Comparison of ENCODE assay signal across 1 cellular context in the genomic region with DNA sequence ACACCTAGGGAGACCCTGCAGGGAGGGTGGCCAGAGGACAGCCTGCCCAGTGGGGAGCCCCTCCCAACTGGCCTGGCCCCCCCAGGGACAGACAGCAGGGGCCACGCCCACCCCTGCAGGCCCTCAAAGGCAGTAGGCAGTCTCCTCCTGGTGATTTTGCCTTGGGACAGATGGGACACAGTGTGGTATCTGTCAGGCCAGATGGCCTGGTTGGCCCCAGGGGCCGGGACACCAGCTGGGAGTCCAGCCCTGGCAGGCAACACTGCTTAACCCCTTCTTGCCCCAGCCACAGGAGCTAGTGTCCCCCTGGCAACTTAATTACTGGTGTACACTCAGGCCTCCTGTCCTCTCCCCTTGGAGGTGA.
TF ChIP-seq lines count a peak whose summit lies in the region.

No MANE protein-coding gene starts in this region.

TF ChIP-seq in H1, 55 proteins besides CTCF, POLR2A, EP300 and RAD21:
- TF ChIP-seq KDM5A (IDR thresholded peaks at IDR 0.05; ENCODE audit: low read length), result no peak
- TF ChIP-seq, protein P1, sequence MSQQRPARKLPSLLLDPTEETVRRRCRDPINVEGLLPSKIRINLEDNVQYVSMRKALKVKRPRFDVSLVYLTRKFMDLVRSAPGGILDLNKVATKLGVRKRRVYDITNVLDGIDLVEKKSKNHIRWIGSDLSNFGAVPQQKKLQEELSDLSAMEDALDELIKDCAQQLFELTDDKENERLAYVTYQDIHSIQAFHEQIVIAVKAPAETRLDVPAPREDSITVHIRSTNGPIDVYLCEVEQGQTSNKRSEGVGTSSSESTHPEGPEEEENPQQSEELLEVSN (IDR thresholded peaks at IDR 0.05), result no peak
- no peak for TF ChIP-seq POLR2AphosphoS5 (IDR thresholded peaks at IDR 0.05; ENCODE audit: low read depth, low read length)
- no peak for TF ChIP-seq BRCA1 (IDR thresholded peaks at IDR 0.05; ENCODE audit: low read depth, low read length)
- no peak for TF ChIP-seq FOSL1 (IDR thresholded peaks at IDR 0.05; ENCODE audit: insufficient read depth, low read depth, low read length)
- no peak for TF ChIP-seq ZNF274 (IDR thresholded peaks at IDR 0.05; ENCODE audit: borderline replicate concordance, extremely low read depth, low read length)
- TF ChIP-seq TCF12 (IDR thresholded peaks at IDR 0.05; ENCODE audit: low read depth, low read length), result no peak
- no peak for TF ChIP-seq GTF2F1 (IDR thresholded peaks at IDR 0.05; ENCODE audit: borderline replicate concordance, low read depth, low read length)
- TF ChIP-seq TAF7 (optimal IDR thresholded peaks at IDR 0.05; ENCODE audit: borderline replicate concordance, low read depth, low read length), result no peak
- TF ChIP-seq MAX (IDR thresholded peaks at IDR 0.05), result no peak
- TF ChIP-seq CHD2 (IDR thresholded peaks at IDR 0.05; ENCODE audit: low read length), result no peak
- no peak for TF ChIP-seq ASH2L (IDR thresholded peaks at IDR 0.05; ENCODE audit: low read length)
- no peak for TF ChIP-seq SUZ12 (IDR thresholded peaks at IDR 0.05; ENCODE audit: low read length)
- no peak for TF ChIP-seq PHF8 (conservative IDR thresholded peaks at IDR 0.05; ENCODE audit: low read depth, low read length)
- no peak for TF ChIP-seq KDM1A (IDR thresholded peaks at IDR 0.05; ENCODE audit: borderline replicate concordance, low read length)
- no peak for TF ChIP-seq GABPA (IDR thresholded peaks at IDR 0.05; ENCODE audit: borderline replicate concordance, insufficient read depth, low read length)
